1 cellular context compared by ENCODE assay signal in genomic region chr19:11539495-11540365, GRCh38.
TF ChIP-seq lines count a peak whose summit lies in the region.

No MANE protein-coding gene starts in this region.

TF ChIP-seq in K562, 482 proteins besides CTCF, POLR2A, EP300 and RAD21 (continued from another document and continues in another):
- TF ChIP-seq ZNF518B (CRISPR knock-in tag; IDR thresholded peaks at IDR 0.05): no peak
- no peak for TF ChIP-seq MTA2 (IDR thresholded peaks at IDR 0.05; ENCODE audit: low read depth)
- TF ChIP-seq PHB (CRISPR knock-in tag; IDR thresholded peaks at IDR 0.05): no peak
- TF ChIP-seq TAF9B (IDR thresholded peaks at IDR 0.05; ENCODE audit: partially characterized antibody): no peak
- no peak for TF ChIP-seq ZNF165 (CRISPR knock-in tag; IDR thresholded peaks at IDR 0.05; ENCODE audit: borderline replicate concordance)
- TF ChIP-seq NCOA4 (IDR thresholded peaks at IDR 0.05; ENCODE audit: partially characterized antibody): no peak
- TF ChIP-seq ID3 (CRISPR knock-in tag; IDR thresholded peaks at IDR 0.05): no peak
- no peak for TF ChIP-seq ID3 (tag; IDR thresholded peaks at IDR 0.05)
- no peak for TF ChIP-seq ZNF184 (CRISPR knock-in tag; IDR thresholded peaks at IDR 0.05)
- TF ChIP-seq TCF3 (CRISPR knock-in tag; IDR thresholded peaks at IDR 0.05): no peak
- TF ChIP-seq EP400 (IDR thresholded peaks at IDR 0.05): peak; percentile 45; the same call in 1 of the 2 replicates
- TF ChIP-seq ZNF217 (CRISPR knock-in tag; IDR thresholded peaks at IDR 0.05): no peak
- TF ChIP-seq SMAD2 (IDR thresholded peaks at IDR 0.05; ENCODE audit: low read depth, low read length): no peak
- TF ChIP-seq ETS2 (tag; IDR thresholded peaks at IDR 0.05; ENCODE audit: borderline replicate concordance, poor library complexity, severe bottlenecking): no peak
- TF ChIP-seq FOXJ3 (CRISPR knock-in tag; IDR thresholded peaks at IDR 0.05): no peak
- no peak for TF ChIP-seq RFX7 (CRISPR knock-in tag; IDR thresholded peaks at IDR 0.05)
- no peak for TF ChIP-seq ELK1 (CRISPR knock-in tag; IDR thresholded peaks at IDR 0.05)
- TF ChIP-seq MEIS2 (IDR thresholded peaks at IDR 0.05; ENCODE audit: partially characterized antibody): no peak
- TF ChIP-seq SNRNP70 (optimal IDR thresholded peaks at IDR 0.05; ENCODE audit: low read depth, low read length): no peak
- TF ChIP-seq FOXK1 (CRISPR knock-in tag; IDR thresholded peaks at IDR 0.05; ENCODE audit: borderline replicate concordance): no peak
- TF ChIP-seq CEBPB (tag; IDR thresholded peaks at IDR 0.05): no peak
- peak; percentile 12 to 43; a peak in 1 of 4 replicates for TF ChIP-seq MAZ (CRISPR knock-in tag; conservative IDR thresholded peaks at IDR 0.05 in 1 of 2, IDR thresholded peaks at IDR 0.05 in 1 of 2)
- peak; percentile 28; the same call in 1 of the 2 replicates for TF ChIP-seq LEF1 (IDR thresholded peaks at IDR 0.05)
- TF ChIP-seq STAT5A (IDR thresholded peaks at IDR 0.05; ENCODE audit: borderline replicate concordance, low read length): no peak
- no peak for TF ChIP-seq RBM39 (optimal IDR thresholded peaks at IDR 0.05; ENCODE audit: low read depth, low read length)
- no peak for TF ChIP-seq SIX5 (IDR thresholded peaks at IDR 0.05; ENCODE audit: borderline replicate concordance in 1 of 2, insufficient read depth in 1 of 2, low read depth in 1 of 2, low read length in 2 of 2)
- no peak for TF ChIP-seq RUNX1 (IDR thresholded peaks at IDR 0.05; ENCODE audit: low read depth)
- TF ChIP-seq MTA1 (IDR thresholded peaks at IDR 0.05; ENCODE audit: borderline replicate concordance): 0 out of 2 replicates have a peak, but pooled peaks have one; percentile 18
- TF ChIP-seq CREM (IDR thresholded peaks at IDR 0.05; ENCODE audit: low read depth): no peak
- no peak for TF ChIP-seq HDAC2 (IDR thresholded peaks at IDR 0.05)
- no peak for TF ChIP-seq ZMIZ1 (IDR thresholded peaks at IDR 0.05; ENCODE audit: low read depth in 2 of 2, low read length in 2 of 2)
- no peak for TF ChIP-seq FUS (optimal IDR thresholded peaks at IDR 0.05; ENCODE audit: low read depth, low read length)
- TF ChIP-seq HMBOX1 (IDR thresholded peaks at IDR 0.05): no peak
- no peak for TF ChIP-seq FOXM1 (IDR thresholded peaks at IDR 0.05; ENCODE audit: low read depth)
- no peak for TF ChIP-seq FOXM1 (CRISPR knock-in tag; IDR thresholded peaks at IDR 0.05; ENCODE audit: low read depth)
- 0 out of 2 replicates have a peak, but pooled peaks have one; percentile 26 for TF ChIP-seq SUPT5H (IDR thresholded peaks at IDR 0.05)
- TF ChIP-seq E2F1 (CRISPR knock-in tag; IDR thresholded peaks at IDR 0.05): no peak
- no peak for TF ChIP-seq ZNF354B (CRISPR knock-in tag; IDR thresholded peaks at IDR 0.05)
- TF ChIP-seq SOX6 (IDR thresholded peaks at IDR 0.05): no peak
- no peak for TF ChIP-seq RHOXF2B (CRISPR knock-in tag; conservative IDR thresholded peaks at IDR 0.05)
- no peak for TF ChIP-seq FOXA3 (CRISPR knock-in tag; conservative IDR thresholded peaks at IDR 0.05 in 1 of 2, IDR thresholded peaks at IDR 0.05 in 1 of 2)
- TF ChIP-seq CSDE1 (IDR thresholded peaks at IDR 0.05): no peak
- TF ChIP-seq ZBTB8A (IDR thresholded peaks at IDR 0.05; ENCODE audit: partially characterized antibody): no peak
- no peak for TF ChIP-seq MITF (IDR thresholded peaks at IDR 0.05)
- TF ChIP-seq TRIM28 (IDR thresholded peaks at IDR 0.05): no peak
- no peak for TF ChIP-seq ZNF384 (IDR thresholded peaks at IDR 0.05; ENCODE audit: low read depth, low read length)
- no peak for TF ChIP-seq ZNF696 (CRISPR knock-in tag; conservative IDR thresholded peaks at IDR 0.05)
- no peak for TF ChIP-seq MEF2A (IDR thresholded peaks at IDR 0.05; ENCODE audit: control insufficient read depth, low read depth, low read length)
- TF ChIP-seq VEZF1 (CRISPR knock-in tag; IDR thresholded peaks at IDR 0.05): peak; percentile 75
- TF ChIP-seq ARID2 (IDR thresholded peaks at IDR 0.05): no peak
- 0 out of 2 replicates have a peak, but pooled peaks have one; percentile 13 for TF ChIP-seq NFIC (IDR thresholded peaks at IDR 0.05)
- no peak for TF ChIP-seq CHD1 (IDR thresholded peaks at IDR 0.05; ENCODE audit: low read length)
- TF ChIP-seq HDAC6 (IDR thresholded peaks at IDR 0.05; ENCODE audit: low read depth, low read length): no peak
- no peak for TF ChIP-seq ATF4 (CRISPR knock-in tag; IDR thresholded peaks at IDR 0.05)
- peak in 1 of 3 experiments; percentile 28; a peak in 1 of 6 replicates for TF ChIP-seq ZBTB11 (CRISPR knock-in tag; IDR thresholded peaks at IDR 0.05)
